21 cellular contexts compared by ENCODE assay signal in the genomic region with DNA sequence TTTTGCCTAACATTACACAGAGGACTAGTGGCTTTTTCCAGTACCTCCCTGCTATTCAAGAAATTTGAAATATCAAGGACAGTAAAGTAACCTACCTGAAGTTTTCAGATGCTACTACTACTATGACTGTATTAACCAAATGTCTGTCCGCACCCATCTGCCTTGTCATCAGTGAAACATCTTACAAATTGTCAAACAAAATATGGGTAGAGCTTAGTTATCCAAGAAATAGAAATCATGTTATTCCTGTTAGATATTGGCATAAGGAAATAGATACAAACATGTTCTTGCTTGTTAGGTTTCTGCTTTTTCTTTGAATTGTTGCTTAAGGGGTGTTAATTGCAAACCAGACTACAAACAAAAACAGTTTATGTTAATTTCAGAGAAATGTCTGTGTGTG.
DNase-seq lines count a peak whose midpoint lies in the region; ATAC-seq, FAIRE-seq and TF ChIP-seq lines count a peak whose summit lies in the region.
"Had no signal": no experiment of that assay in that cellular context is flagged by ENCODE, and none has a peak within 500 bp of the region (broad histone marks: within the 10 kb centered on the region; RNA-seq: fewer than 3 reads in every experiment).

No MANE protein-coding gene starts in this region.

- intact Hi-C loops in heart left ventricle (cut with DNase I) (loop anchor here in 4 of 10 donors (5.0 to 10.0 kb wide), 2 partner anchors 60 to 63 kb away; partner anchors contain the start of gene PLS3 (in 4 of the 4)), cardiac septum (cut with DNase I) (no loop called here), uterus (cut with DNase I; ENCODE audit: low total_unique reads) (no loop called here)

- H3K4me3 ChIP-seq in heart left ventricle (no peak overlapping the region), coronary artery (no peak overlapping the region), osteoblast (ENCODE audit: insufficient read depth, low read length) (no peak overlapping the region), uterus (no peak overlapping the region)
- H3K4me3 ChIP-seq: BLaER1 treated with 17β-estradiol and CSF1 and Interleukin-3, amounts not matched to agents 10 nM and 100 nM; SJSA1 had no signal

- H3K9me3 ChIP-seq in heart left ventricle (no peaks in the 10 kb centered on the region), osteoblast (ENCODE audit: low read depth, low read length) (no peaks in the 10 kb centered on the region), uterus (no peaks in the 10 kb centered on the region)
- H3K9me3 ChIP-seq: BLaER1 treated with 17β-estradiol and CSF1 and Interleukin-3, amounts not matched to agents 10 nM and 100 nM; SJSA1 had no signal

- H4K20me1 ChIP-seq in osteoblast (ENCODE audit: insufficient read depth, low read length) = no peaks in the 10 kb centered on the region

- peak overlapping the region in 7 of 12 donors; percentile 40 to 73 (median 64) for H3K27ac ChIP-seq in heart left ventricle
- peak overlapping the region; percentile 47 to 75 for H3K27ac ChIP-seq in coronary artery
- H3K27ac ChIP-seq in osteoblast (ENCODE audit: low read depth, low read length) = peak overlapping the region; percentile 60
- peak overlapping the region; percentile 62 to 69 for H3K27ac ChIP-seq in uterus
- H3K27ac ChIP-seq: BLaER1 treated with 17β-estradiol and CSF1 and Interleukin-3, amounts not matched to agents 10 nM and 100 nM had no signal

- TF ChIP-seq CTCF in heart left ventricle (IDR thresholded peaks at IDR 0.05) (no peak), coronary artery (IDR thresholded peaks at IDR 0.05) (no peak), osteoblast (IDR thresholded peaks at IDR 0.05; ENCODE audit: extremely low read depth, low read depth, low read length) (no peak), uterus (IDR thresholded peaks at IDR 0.05) (no peak)

- H3K36me3 ChIP-seq in heart left ventricle (peaks cover 0 to 47% (median 3%) of the 10 kb centered on the region in 9 donors), osteoblast (ENCODE audit: insufficient read depth, low read length) (peaks cover 14% of the 10 kb centered on the region), uterus (no peaks in the 10 kb centered on the region)

- TF ChIP-seq POLR2A in heart left ventricle (IDR thresholded peaks at IDR 0.05) (no peak), uterus (IDR thresholded peaks at IDR 0.05) (no peak)

- no peak for FAIRE-seq in RCC 7860 (lab: Jason Lieb, UNC)
- FAIRE-seq: A204.1, D721Med, frontal cortex had no signal

- peaks cover 39% of the 10 kb centered on the region for H3K79me2 ChIP-seq in osteoblast (ENCODE audit: insufficient read depth, low read length)

- no peak overlapping the region for H2AFZ ChIP-seq in osteoblast (ENCODE audit: low read length)

- H3K4me1 ChIP-seq in heart left ventricle = peaks cover 0 to 55% (median 8%) of the 10 kb centered on the region in 12 donors
- peaks cover 16% of the 10 kb centered on the region for H3K4me1 ChIP-seq in osteoblast (ENCODE audit: insufficient read depth, low read length)
- H3K4me1 ChIP-seq in uterus = no peaks in the 10 kb centered on the region

- H3K4me2 ChIP-seq in osteoblast (ENCODE audit: insufficient read depth, low read length) = peak overlapping the region; percentile 58
- H3K4me2 ChIP-seq: BLaER1 treated with 17β-estradiol and CSF1 and Interleukin-3, amounts not matched to agents 10 nM and 100 nM had no signal

- no peak for ATAC-seq in heart left ventricle
- ATAC-seq in GM19328 (IDR thresholded peaks at IDR 0.05; ENCODE audit: unreplicated experiment) = no peak
- ATAC-seq: activated CD4-positive, CD25-positive, alpha-beta regulatory T cell treated with anti-CD3 and anti-CD28 coated beads, Interleukin-2, amount 50 U/mL, for 24 hours; activated T-helper 17 cell treated with anti-CD3 and anti-CD28 coated beads, Interleukin-2, amount 50 U/mL, for 72 hours; left lobe of liver had no signal

- no peak for DNase-seq in heart left ventricle
- no peak for DNase-seq in cardiac septum (ENCODE audit: low spot score)
- no peak for DNase-seq in coronary artery (ENCODE audit: low spot score)
- no peak for DNase-seq in osteoblast (ENCODE audit: insufficient read length, low spot score, missing footprints)
- no peak for DNase-seq in uterus
- no peak for DNase-seq in RCC 7860 (ENCODE audit: low spot score)
- no peak for DNase-seq in COLO668 (lab: John Stamatoyannopoulos, UW; ENCODE audit: unreplicated experiment)
- DNase-seq: activated naive CD8-positive, alpha-beta T cell treated with anti-CD3 and anti-CD28 coated beads, Interleukin-2, amount 10 ng/mL, durations not matched to agents 7 days and 5 days; NCI-H69; occipital lobe; OCI-M1; stimulated activated CD4-positive, alpha-beta T cell treated with anti-CD3 and anti-CD28 coated beads, Interleukin-1b, Interleukin-23, amount 100 ng/mL, for 48 hours had no signal

- H3K27me3 ChIP-seq in heart left ventricle (peaks cover 0 to 41% (median 0%) of the 10 kb centered on the region in 9 donors), osteoblast (ENCODE audit: insufficient read depth, low read length) (peaks cover 14% of the 10 kb centered on the region), uterus (no peaks in the 10 kb centered on the region)
- H3K27me3 ChIP-seq: SJSA1 had no signal

- 73 to 89% (median 83%) methylated on average over 1 of the region's 1 CpG for WGBS in heart left ventricle, 4 donors
